ENCODE assay signal across 13 cellular contexts in the genomic region with DNA sequence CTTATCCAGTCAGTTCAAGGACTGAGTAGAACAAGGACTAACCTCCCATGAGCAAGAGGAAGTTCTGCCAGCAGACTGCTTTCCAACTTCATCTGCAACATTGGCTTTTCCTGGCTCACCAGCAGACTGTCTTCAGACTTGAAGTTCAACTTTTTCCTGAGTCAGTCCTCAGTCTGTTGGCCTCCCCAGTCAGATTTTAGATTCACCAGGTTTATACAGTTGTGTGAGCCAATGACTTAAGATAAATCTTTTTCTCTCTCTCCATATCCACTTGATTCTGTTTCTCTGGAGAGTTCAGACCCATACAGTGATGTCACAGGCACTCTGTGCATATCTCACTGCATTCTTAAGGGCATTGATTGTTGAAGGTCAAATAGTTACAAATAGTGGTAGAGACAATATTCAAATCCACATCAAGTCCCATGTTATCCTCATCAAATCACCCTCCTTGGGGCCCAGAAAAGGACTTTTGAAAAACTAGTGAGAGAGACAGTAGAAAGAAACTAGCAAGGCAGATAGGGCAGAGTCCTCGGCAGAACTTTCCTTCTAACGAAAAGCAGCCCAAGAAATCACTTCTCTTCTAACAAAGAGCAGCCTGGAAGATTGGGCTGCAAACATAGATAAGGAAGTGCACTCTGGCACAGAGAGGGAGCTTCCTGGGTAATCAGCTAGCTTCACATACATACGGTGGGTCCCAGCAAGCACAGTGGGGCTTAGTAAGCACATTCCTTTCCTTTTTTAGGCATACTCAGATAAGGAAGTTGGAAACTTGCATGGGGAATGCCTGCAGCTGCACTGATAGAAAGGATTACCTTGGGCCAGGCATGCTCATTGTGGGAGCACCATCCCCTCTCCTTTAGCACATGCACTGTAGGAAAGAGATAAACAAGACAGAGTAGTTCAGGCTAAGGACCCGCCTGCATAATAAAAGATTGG.
A peak's percentile ranks its signal among the peaks of the same experiment; 100 is the strongest.
DNase-seq lines count a peak whose midpoint lies in the region; ATAC-seq and TF ChIP-seq lines count a peak whose summit lies in the region.
"Had no signal": no experiment of that assay in that cellular context is flagged by ENCODE, and none has a peak within 500 bp of the region (broad histone marks: within the 10 kb centered on the region; RNA-seq: fewer than 3 reads in every experiment).

No MANE protein-coding gene starts in this region.

- H3K4me3 Mint-ChIP-seq in T-helper 2 cell treated with Interferon-gamma antibody and Interleukin-4, amounts not matched to agents 5 μg/mL and 100 μg/mL, for 36 hours: no peak overlapping the region

- H3K27ac ChIP-seq in C4-2B (peak overlapping the region; percentile 10; the same call in 1 of the 2 replicates), SK-N-MC (peak overlapping the region; percentile 95), heart left ventricle (peak overlapping the region in 10 of 12 donors; percentile 8 to 76 (median 40))

- no peak for TF ChIP-seq POLR2A in heart left ventricle (IDR thresholded peaks at IDR 0.05)

- H3K36me3 Mint-ChIP-seq in T-helper 2 cell treated with Interferon-gamma antibody and Interleukin-4, amounts not matched to agents 5 μg/mL and 100 μg/mL, for 36 hours (ENCODE audit: low read depth): no peaks in the 10 kb centered on the region

- H3K27ac Mint-ChIP-seq in T-helper 2 cell treated with Interferon-gamma antibody and Interleukin-4, amounts not matched to agents 5 μg/mL and 100 μg/mL, for 36 hours: no peak overlapping the region
- H3K27ac Mint-ChIP-seq: activated T-helper 2 cell treated with anti-CD3 and anti-CD28 coated beads, Interferon-gamma antibody, Interleukin-2, Interleukin-4, amounts not matched to agents 10 μg/mL and 5 μg/mL and 100 μg/mL, durations not matched to agents 14 hours and 24 hours and 36 hours had no signal

- H3K9me3 Mint-ChIP-seq in T-helper 2 cell treated with Interferon-gamma antibody and Interleukin-4, amounts not matched to agents 5 μg/mL and 100 μg/mL, for 36 hours: no peaks in the 10 kb centered on the region
- H3K9me3 Mint-ChIP-seq: activated T-helper 2 cell treated with anti-CD3 and anti-CD28 coated beads, Interferon-gamma antibody, Interleukin-2, Interleukin-4, amounts not matched to agents 10 μg/mL and 5 μg/mL and 100 μg/mL, durations not matched to agents 14 hours and 24 hours and 36 hours had no signal

- H3K9ac ChIP-seq in SK-N-MC (ENCODE audit: insufficient read length): peak overlapping the region; percentile 64

- DNase-seq in SK-N-MC (ENCODE audit: low read depth, low spot score) (peak; percentile 60), heart left ventricle (peak in 3 of 5 donors; percentile 23 to 44 (median 33)), omental fat pad (ENCODE audit: low spot score) (no peak), UCSD-AML1 (lab: John Stamatoyannopoulos, UW; ENCODE audit: unreplicated experiment) (no peak), NCI-H524 treated with DMSO at 0.1 percent for 48 hours (lab: John Stamatoyannopoulos, UW) (no peak)
- no peak for DNase-seq in T-helper 2 cell treated with Interferon-gamma antibody and Interleukin-4, amounts not matched to agents 5 μg/mL and 100 μg/mL, for 36 hours (ENCODE audit: low spot score)
- DNase-seq: activated CD4-positive, CD25-positive, alpha-beta regulatory T cell treated with anti-CD3 and anti-CD28 coated beads, Interleukin-2, amount 50 U/mL, for 72 hours; left colon; NCI-H1092 treated with DMSO at 0.1 percent for 48 hours; stimulated activated naive CD4-positive, alpha-beta T cell treated with Interleukin-2 at 50 U/mL for 16 hours had no signal

- H3K9me3 ChIP-seq in SK-N-MC (ENCODE audit: low read depth, low read length): no peaks in the 10 kb centered on the region; the same call in 1 of the 2 replicates
- no peaks in the 10 kb centered on the region for H3K9me3 ChIP-seq in heart left ventricle

- no peaks in the 10 kb centered on the region for H3K36me3 ChIP-seq in SK-N-MC (ENCODE audit: insufficient read depth, low read length)
- no peaks in the 10 kb centered on the region for H3K36me3 ChIP-seq in heart left ventricle

- intact Hi-C loops in heart left ventricle (cut with DNase I): no loop called here

- H3K27me3 ChIP-seq in heart left ventricle: no peaks in the 10 kb centered on the region

- TF ChIP-seq CTCF in C4-2B (conservative IDR thresholded peaks at IDR 0.05): no peak
- TF ChIP-seq CTCF in heart left ventricle (IDR thresholded peaks at IDR 0.05): no peak
- no peak for TF ChIP-seq CTCF in omental fat pad (IDR thresholded peaks at IDR 0.05)

- ATAC-seq in heart left ventricle (peak; percentile 63 to 82 (median 66)), omental fat pad (ENCODE audit: low FRiP score) (peak; percentile 83), GM18861 (IDR thresholded peaks at IDR 0.05; ENCODE audit: unreplicated experiment) (no peak)
- ATAC-seq: left colon had no signal

- H3K4me3 ChIP-seq in SK-N-MC: peak overlapping the region; percentile 44
- peak overlapping the region in 1 of 12 donors; percentile 5 for H3K4me3 ChIP-seq in heart left ventricle

- WGBS in heart left ventricle, 4 donors: 4 to 11% (median 9%) methylated on average over 4 of the region's 4 CpGs

- peaks cover 6% of the 10 kb centered on the region for H3K27me3 Mint-ChIP-seq in T-helper 2 cell treated with Interferon-gamma antibody and Interleukin-4, amounts not matched to agents 5 μg/mL and 100 μg/mL, for 36 hours (ENCODE audit: low read depth)

- peaks cover 0 to 40% (median 22%) of the 10 kb centered on the region in 12 donors for H3K4me1 ChIP-seq in heart left ventricle

- no peaks in the 10 kb centered on the region for H3K4me1 Mint-ChIP-seq in T-helper 2 cell treated with Interferon-gamma antibody and Interleukin-4, amounts not matched to agents 5 μg/mL and 100 μg/mL, for 36 hours (ENCODE audit: low read depth)

Comparison
In these comparisons a context has a peak if more than half of its experiments do, and no peak if none do; other contexts are left out.
1. H3K27ac ChIP-seq: peak in every context shown above with its lines; median percentile 95 in SK-N-MC; 40 in heart left ventricle; 10 in C4-2B.
2. DNase-seq: peak in SK-N-MC (single experiment) and heart left ventricle (3 of 5); none in omental fat pad (single experiment), T-helper 2 cell treated with Interferon-gamma antibody and Interleukin-4, amounts not matched to agents 5 μg/mL and 100 μg/mL, for 36 hours (single experiment), UCSD-AML1 (single experiment) and NCI-H524 treated with DMSO at 0.1 percent for 48 hours (single experiment).